8 cellular contexts compared by ENCODE assay signal in genomic region chr20:35207950-35208611, GRCh38. TPM values are rescaled to one million over a fixed set of nuclear protein-coding genes. Genes with fewer than 3 reads are reported as not detected.
A peak's percentile ranks its signal among the peaks of the same experiment; 100 is the strongest.
DNase-seq lines count a peak whose midpoint lies in the region; ATAC-seq lines count a peak whose summit lies in the region.

No MANE protein-coding gene starts in this region.

- no peaks in the 10 kb centered on the region for H3K9me3 ChIP-seq in CD4-positive, alpha-beta memory T cell (ENCODE audit: control insufficient read depth in 1 of 2, low read length in 2 of 2)
- H3K9me3 ChIP-seq in esophagus (ENCODE audit: control insufficient read depth in 2 of 2, insufficient read depth in 1 of 2, low read depth in 1 of 2, low read length in 1 of 2): no peaks in the 10 kb centered on the region

- 30 to 32% methylated on average over 8 of the region's 8 CpGs for WGBS in esophagus, 2 donors

- POLR2A ChIA-PET in CD4-positive, alpha-beta memory T cell (lab: Charles Lee; ENCODE audit: partially characterized antibody): interaction anchor here (0.6 to 1.2 kb wide), 4 partner anchors 29 to 63 kb away, joined by 3 to 5 read pairs (median 4); partner anchors contain the start of gene EDEM2

- no peak overlapping the region for H3K27ac Mint-ChIP-seq in CD4-positive, alpha-beta memory T cell

- no peaks in the 10 kb centered on the region for H3K4me1 ChIP-seq in CD4-positive, alpha-beta memory T cell (ENCODE audit: insufficient read depth, low read length)
- H3K4me1 ChIP-seq in esophagus (ENCODE audit: control insufficient read depth in 2 of 2, insufficient read depth in 2 of 2, low read length in 1 of 2): no peaks in the 10 kb centered on the region

- no peaks in the 10 kb centered on the region for H3K36me3 ChIP-seq in CD4-positive, alpha-beta memory T cell (ENCODE audit: insufficient read depth, low read length)
- H3K36me3 ChIP-seq in esophagus (ENCODE audit: control insufficient read depth in 2 of 2, insufficient read depth in 2 of 2, low read length in 1 of 2): no peaks in the 10 kb centered on the region

- CTCF ChIA-PET in CD4-positive, alpha-beta memory T cell (lab: Charles Lee; ENCODE audit: partially characterized antibody): interaction anchor here (0.7 to 6.7 kb wide), 11 partner anchors 9 to 376 kb away, joined by 3 to 81 read pairs (median 4); partner anchors contain the start of genes EDEM2 and TRPC4AP

- intact Hi-C loops in CD4-positive, alpha-beta memory T cell (cut with micrococcal nuclease): loop anchor here (1.0 kb wide), 2 partner anchors 112 to 334 kb away; no protein-coding TSS in a partner anchor

- ATAC-seq in GM19467 (IDR thresholded peaks at IDR 0.05; ENCODE audit: unreplicated experiment): no peak

- peaks cover 0 to 5% of the 10 kb centered on the region in 2 donors for H3K36me3 Mint-ChIP-seq in CD4-positive, alpha-beta memory T cell

- no peak overlapping the region for H3K4me3 ChIP-seq in CD4-positive, alpha-beta memory T cell (ENCODE audit: low read length in 2 of 2)
- no peak overlapping the region for H3K4me3 ChIP-seq in esophagus (ENCODE audit: low read depth in 1 of 2, low read length in 2 of 2)

- no peaks in the 10 kb centered on the region for H3K27me3 Mint-ChIP-seq in CD4-positive, alpha-beta memory T cell

- no peaks in the 10 kb centered on the region for H3K9me3 Mint-ChIP-seq in CD4-positive, alpha-beta memory T cell

- H3K4me3 Mint-ChIP-seq in CD4-positive, alpha-beta memory T cell: no peak overlapping the region

- H3K4me1 Mint-ChIP-seq in CD4-positive, alpha-beta memory T cell: no peaks in the 10 kb centered on the region

- peak; percentile 69 to 78 (median 74) for DNase-seq in CD4-positive, alpha-beta memory T cell
- peak; percentile 69 for DNase-seq in HuH-7 (ENCODE audit: low spot score)
- peak; percentile 92 for DNase-seq in OCI-M1 (lab: John Stamatoyannopoulos, UW)
- DNase-seq in activated T-cell treated with anti-CD3 and anti-CD28 coated beads for 4 hours: peak; percentile 76
- peak; percentile 80 for DNase-seq in myocyte (ENCODE audit: low read depth)
- DNase-seq in stimulated activated CD8-positive, alpha-beta memory T cell treated with anti-CD3 and anti-CD28 coated beads, Interleukin-4, amount 100 ng/mL, for 4 hours (ENCODE audit: low read depth in 2 of 2, low spot score in 1 of 2): peak; percentile 52 to 72

- H3K27me3 ChIP-seq in CD4-positive, alpha-beta memory T cell (ENCODE audit: insufficient read depth, low read length): no peaks in the 10 kb centered on the region
- no peaks in the 10 kb centered on the region for H3K27me3 ChIP-seq in esophagus (ENCODE audit: control insufficient read depth in 1 of 2, insufficient read depth in 2 of 2, low read length in 2 of 2)

- no peak overlapping the region for H3K27ac ChIP-seq in CD4-positive, alpha-beta memory T cell (ENCODE audit: low read depth, low read length)
- peak overlapping the region; percentile 5 to 65 for H3K27ac ChIP-seq in esophagus (ENCODE audit: low read depth in 2 of 2, low read length in 1 of 2)

RNA-seq across cellular contexts. Expression of gene MMP24, which starts 18.4 kb away (rescaled TPM):
- total RNA-seq in CD4-positive, alpha-beta memory T cell: under 1 TPM; 0.12 to 0.19 TPM
- under 1 TPM; 0.07 TPM for polyA plus RNA-seq in CD4-positive, alpha-beta memory T cell
- polyA plus RNA-seq in esophagus: under 1 TPM; 0.10 to 0.12 TPM
- 0.16 and 0.29 TPM in 2 replicates for total RNA-seq in myocyte
- 1.0 TPM for polyA plus RNA-seq in myocyte (2012)

RNA-seq across cellular contexts. Expression of gene PROCR, which starts 36.2 kb away (rescaled TPM):
- under 1 TPM; 0.42 to 0.61 TPM for total RNA-seq in CD4-positive, alpha-beta memory T cell
- 1 to 10 TPM; 1.9 to 3.6 TPM for polyA plus RNA-seq in CD4-positive, alpha-beta memory T cell
- 1 to 10 TPM; 5.3 to 7.5 TPM for polyA plus RNA-seq in esophagus
- total RNA-seq in myocyte: 3.5 and 3.6 TPM in 2 replicates
- 4.5 TPM for polyA plus RNA-seq in myocyte (2012)
